Comparison of ENCODE assay signal across 22 cellular contexts in the genomic region with DNA sequence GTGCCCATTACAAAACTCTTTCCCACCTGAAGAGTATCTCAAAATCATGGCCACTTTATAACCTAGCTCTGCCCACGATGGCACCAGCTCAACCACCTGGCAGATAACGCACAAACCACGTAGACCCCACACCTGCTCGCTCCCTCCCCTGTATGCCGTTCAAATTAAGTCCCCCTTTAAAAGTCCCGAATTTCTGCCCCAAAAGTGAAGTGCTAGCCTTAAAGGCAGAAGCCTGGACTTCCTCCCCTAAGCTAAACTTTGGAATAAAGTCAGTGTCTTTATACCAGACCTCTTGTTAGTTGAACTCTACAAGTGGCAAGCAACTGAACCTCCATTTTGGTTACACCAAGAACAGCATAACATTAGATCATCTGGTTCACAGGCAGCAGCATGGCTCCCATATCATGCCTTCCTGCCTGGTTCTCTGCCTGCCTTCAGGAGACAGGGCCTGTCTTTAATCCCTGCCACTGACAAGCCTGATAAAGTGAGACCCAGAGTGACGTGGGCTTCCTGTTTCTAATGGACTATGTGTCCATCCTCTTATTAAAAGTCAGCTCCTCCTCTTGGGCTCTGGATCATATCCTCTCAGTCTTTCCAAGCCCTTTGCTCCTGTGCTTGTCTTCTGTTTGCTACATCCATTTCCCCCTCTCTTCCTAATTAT. TPM values are rescaled to one million over a fixed set of nuclear protein-coding genes. Genes with fewer than 3 reads are reported as not detected.
"Had no signal": no experiment of that assay in that cellular context is flagged by ENCODE, and none has a peak within 500 bp of the region (broad histone marks: within the 10 kb centered on the region; RNA-seq: fewer than 3 reads in every experiment).

No MANE protein-coding gene starts in this region.

- H3K27me3 ChIP-seq: pancreas, right atrium auricular region, uterus had no signal

- H3K4me1 ChIP-seq: uterus had no signal

- H3K4me3 ChIP-seq: esophagus muscularis mucosa, pancreas, psoas muscle, right atrium auricular region, thoracic aorta, uterus had no signal

- H3K9me3 ChIP-seq: esophagus muscularis mucosa, pancreas, psoas muscle, right atrium auricular region, thoracic aorta, uterus had no signal

- H3K27ac ChIP-seq: pancreas, psoas muscle, thoracic aorta, uterus had no signal

- ATAC-seq: activated CD8-positive, alpha-beta memory T cell treated with anti-CD3 and anti-CD28 coated beads, Interleukin-2, amount 10 ng/mL, durations not matched to agents 7 days and 5 days; activated CD8-positive, alpha-beta T cell treated with anti-CD3 and anti-CD28 coated beads, Interleukin-2, amount 10 ng/mL, durations not matched to agents 7 days and 5 days; activated naive CD8-positive, alpha-beta T cell treated with anti-CD3 and anti-CD28 coated beads, Interleukin-2, amount 50 U/mL, for 24 hours; left ventricle myocardium superior; naive thymus-derived CD8-positive, alpha-beta T cell; psoas muscle; T-helper 17 cell had no signal

- H3K36me3 ChIP-seq: esophagus muscularis mucosa, pancreas, right atrium auricular region, thoracic aorta, uterus had no signal

- DNase-seq: activated B cell treated with CpG ODN at 0.5 μM for 24 hours; activated CD8-positive, alpha-beta memory T cell treated with anti-CD3 and anti-CD28 coated beads, Interleukin-2, amount 10 ng/mL, durations not matched to agents 7 days and 5 days; activated CD8-positive, alpha-beta T cell treated with anti-CD3 and anti-CD28 coated beads, Interleukin-2, amount 10 ng/mL, durations not matched to agents 7 days and 5 days; activated naive CD8-positive, alpha-beta T cell treated with anti-CD3 and anti-CD28 coated beads, Interleukin-2, amount 50 U/mL, for 24 hours; activated T-cell treated with anti-CD3 and anti-CD28 coated beads, Interleukin-2, amount 50 U/mL, for 48 hours; dermis blood vessel endothelial cell; effector CD4-positive, alpha-beta T cell; left ventricle myocardium superior; midbrain; naive thymus-derived CD8-positive, alpha-beta T cell; pancreas; psoas muscle; stimulated activated CD4-positive, alpha-beta T cell treated with anti-CD3 and anti-CD28 coated beads, Interleukin-2, amount 100 ng/mL, for 48 hours; stimulated activated naive CD4-positive, alpha-beta T cell treated with Interleukin-2 at 50 U/mL for 16 hours; T-helper 17 cell; T1000; trophoblast cell; uterus had no signal

RNA-seq across cellular contexts. Expression of gene NNMT, which starts 32.6 kb away (rescaled TPM):
- total RNA-seq: activated B cell treated with CpG ODN at 0.5 μM for 24 hours; activated CD8-positive, alpha-beta memory T cell treated with anti-CD3 and anti-CD28 coated beads, Interleukin-2, amount 10 ng/mL, durations not matched to agents 7 days and 5 days; activated CD8-positive, alpha-beta T cell treated with anti-CD3 and anti-CD28 coated beads, Interleukin-2, amount 10 ng/mL, durations not matched to agents 7 days and 5 days; activated T-helper 2 cell treated with anti-CD3 and anti-CD28 coated beads, Interferon-gamma antibody, Interleukin-2, Interleukin-4, amounts not matched to agents 10 μg/mL and 5 μg/mL and 100 μg/mL, durations not matched to agents 14 hours and 24 hours and 36 hours; naive thymus-derived CD8-positive, alpha-beta T cell; T-helper 17 cell had no signal
